3 cellular contexts compared by ENCODE assay signal in genomic region chr4:83331959-83332358, GRCh38.
TF ChIP-seq lines count a peak whose summit lies in the region.

No MANE protein-coding gene starts in this region.

TF ChIP-seq in HEK293, 187 proteins besides CTCF, POLR2A, EP300 and RAD21:
- TF ChIP-seq MZF1 (tag by site-specific recombination; IDR thresholded peaks at IDR 0.05; ENCODE audit: borderline replicate concordance): no peak
- TF ChIP-seq ZFHX2 (tag by site-specific recombination; conservative IDR thresholded peaks at IDR 0.05): peak; percentile 15; the same call in 1 of the 2 replicates

TF ChIP-seq in K562, 482 proteins besides CTCF, POLR2A, EP300 and RAD21:
- TF ChIP-seq MEIS2 (IDR thresholded peaks at IDR 0.05; ENCODE audit: partially characterized antibody): peak; percentile 4
- TF ChIP-seq EGR1 (conservative IDR thresholded peaks at IDR 0.05): peak; percentile 40
- no peak for TF ChIP-seq BACH1 (tag; IDR thresholded peaks at IDR 0.05)

TF ChIP-seq in SK-N-SH, 30 proteins besides CTCF, POLR2A, EP300 and RAD21:
- no peak for TF ChIP-seq IRF3 (IDR thresholded peaks at IDR 0.05; ENCODE audit: low read depth, low read length)
- TF ChIP-seq RXRA (IDR thresholded peaks at IDR 0.05; ENCODE audit: borderline replicate concordance, low read depth): no peak
- TF ChIP-seq POLR2AphosphoS5 (IDR thresholded peaks at IDR 0.05; ENCODE audit: low read depth, low read length): no peak
- TF ChIP-seq REST (IDR thresholded peaks at IDR 0.05; ENCODE audit: low read depth, low read length): no peak
- TF ChIP-seq JUND (IDR thresholded peaks at IDR 0.05): no peak
- TF ChIP-seq RCOR1 (IDR thresholded peaks at IDR 0.05; ENCODE audit: low read length): no peak
- no peak for TF ChIP-seq GATA2 (CRISPR knock-in tag; IDR thresholded peaks at IDR 0.05)
- no peak for TF ChIP-seq TCF12 (IDR thresholded peaks at IDR 0.05)
- no peak for TF ChIP-seq USF2 (IDR thresholded peaks at IDR 0.05; ENCODE audit: borderline replicate concordance, low read depth, low read length)
- TF ChIP-seq EZH2phosphoT487 (IDR thresholded peaks at IDR 0.05; ENCODE audit: borderline replicate concordance, low read depth): no peak
- TF ChIP-seq SMC3 (IDR thresholded peaks at IDR 0.05; ENCODE audit: low read depth, low read length): no peak
- TF ChIP-seq SIN3A (IDR thresholded peaks at IDR 0.05; ENCODE audit: borderline replicate concordance, low read depth, low read length): no peak
- TF ChIP-seq USF1 (IDR thresholded peaks at IDR 0.05; ENCODE audit: borderline replicate concordance, low read depth): no peak
- TF ChIP-seq FOXJ3 (CRISPR knock-in tag; IDR thresholded peaks at IDR 0.05): no peak
- TF ChIP-seq MAX (IDR thresholded peaks at IDR 0.05; ENCODE audit: low read depth): no peak
